Comparison of ENCODE assay signal across 1 cellular context in genomic region chr2:109563980-109564550, GRCh38.
TF ChIP-seq lines count a peak whose summit lies in the region.

No MANE protein-coding gene starts in this region.

TF ChIP-seq in GM12878, 131 proteins besides CTCF, POLR2A, EP300 and RAD21:
- TF ChIP-seq NFIC (IDR thresholded peaks at IDR 0.05; ENCODE audit: low read depth, low read length) (peak; percentile 43; the same call in 1 of the 2 replicates), RUNX3 (IDR thresholded peaks at IDR 0.05; ENCODE audit: low read length) (no peak), HDAC6 (IDR thresholded peaks at IDR 0.05; ENCODE audit: unreplicated experiment) (no peak), MXI1 (IDR thresholded peaks at IDR 0.05; ENCODE audit: low read depth, low read length) (no peak), PBX3 (IDR thresholded peaks at IDR 0.05; ENCODE audit: insufficient replicate concordance, low read depth, low read length) (no peak), JUNB (IDR thresholded peaks at IDR 0.05) (peak; percentile 67), TCF12 (IDR thresholded peaks at IDR 0.05; ENCODE audit: low read depth, low read length) (no peak)
